In the genomic region with DNA sequence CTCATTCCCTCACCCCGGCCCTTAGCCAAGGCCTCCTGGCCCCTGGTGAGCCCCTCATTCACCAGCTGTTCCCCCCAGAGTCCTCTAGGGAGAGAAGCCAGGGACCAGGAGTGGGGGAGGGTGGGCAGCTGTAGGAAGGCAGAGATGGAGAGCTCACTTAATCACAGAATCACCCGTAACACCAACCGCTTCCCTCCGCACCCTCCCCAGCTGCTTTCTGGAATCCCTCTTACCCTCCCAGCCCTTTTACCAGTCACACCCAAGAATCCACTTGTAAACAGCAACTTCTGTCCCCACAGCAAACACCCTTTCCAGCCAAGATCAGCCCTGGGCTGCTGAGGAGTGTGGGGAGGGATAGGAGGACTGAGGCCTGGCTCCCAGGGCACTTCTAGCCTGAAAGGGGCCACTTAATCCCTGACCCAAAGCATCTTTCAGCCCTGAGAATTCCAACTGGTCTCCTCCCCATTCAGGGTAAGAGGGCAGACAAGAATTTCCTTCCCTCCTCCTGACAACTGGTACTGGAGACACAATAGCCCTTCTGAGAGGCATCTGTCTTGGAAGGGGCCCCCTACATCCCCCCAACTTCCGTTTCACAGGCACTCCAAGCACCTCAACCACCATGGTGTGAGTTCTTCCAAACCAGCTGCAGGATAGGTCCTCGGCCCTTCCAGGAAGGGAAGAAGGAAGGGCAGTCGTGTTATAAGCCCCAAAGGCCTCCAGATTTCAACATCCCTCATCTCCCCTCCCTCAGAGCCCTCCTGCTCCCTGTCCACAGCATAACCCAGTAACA, we compare ENCODE assay signal across 8 cellular contexts. TPM values are rescaled to one million over a fixed set of nuclear protein-coding genes. Genes with fewer than 3 reads are reported as not detected.
DNase-seq lines count a peak whose midpoint lies in the region; ATAC-seq and TF ChIP-seq lines count a peak whose summit lies in the region.

No MANE protein-coding gene starts in this region.

- 30% methylated on average over 2 of the region's 7 CpGs; no CpG with 5 or more reads in 1 of the 2 experiments for WGBS in mesodermal cell (ENCODE audit: insufficient coverage in 2 of 2), 2 experiments

- H3K4me1 ChIP-seq in mesodermal cell (ENCODE audit: control insufficient read depth, insufficient read depth, low read length, poor library complexity, severe bottlenecking) = peaks cover 42% of the 10 kb centered on the region
- H3K4me1 ChIP-seq in MM.1S (ENCODE audit: low read length) = peaks cover 2% of the 10 kb centered on the region; the same call in 1 of the 2 replicates

- H3F3A ChIP-seq in MM.1S (ENCODE audit: insufficient read depth, low read length) = no peaks in the 10 kb centered on the region

- H3K4me3 ChIP-seq in NB4 (ENCODE audit: low read depth, low read length) = no peak overlapping the region
- peak overlapping the region in 44 of 59 donors; percentile 2 to 57 (median 34) for H3K4me3 ChIP-seq in dorsolateral prefrontal cortex
- peak overlapping the region; percentile 3 for H3K4me3 ChIP-seq in mesodermal cell (ENCODE audit: extremely low read depth, insufficient read depth, low read length, poor library complexity, severe bottlenecking)
- H3K4me3 ChIP-seq in MM.1S (ENCODE audit: low read length) = no peak overlapping the region

- DNase-seq in NB4 (ENCODE audit: low read depth) = peak; percentile 66
- DNase-seq in dorsolateral prefrontal cortex = peak in 1 of 10 donors; percentile 30
- peak in 8 of 49 donors; percentile 26 to 56 (median 50) for DNase-seq in substantia nigra (lab: John Stamatoyannopoulos, UW)
- DNase-seq in MM.1S = no peak
- DNase-seq in NCI-H146 (lab: John Stamatoyannopoulos, UW) = no peak

- peaks cover 53% of the 10 kb centered on the region for H3K36me3 ChIP-seq in mesodermal cell (ENCODE audit: control insufficient read depth, insufficient read depth, low read length)
- no peaks in the 10 kb centered on the region for H3K36me3 ChIP-seq in MM.1S (replicated peaks; ENCODE audit: insufficient read depth, low read length)

- no peak overlapping the region for H2AFZ ChIP-seq in MM.1S (ENCODE audit: low read length)

- no peaks in the 10 kb centered on the region for H3K79me2 ChIP-seq in MM.1S (ENCODE audit: low read length)

- H3K27ac ChIP-seq in dorsolateral prefrontal cortex = peak overlapping the region in 58 of 59 donors; percentile 75 to 98 (median 94)
- H3K27ac ChIP-seq in mesodermal cell (ENCODE audit: low read depth, low read length, severe bottlenecking) = peak overlapping the region; percentile 95
- peak overlapping the region; percentile 96 for H3K27ac ChIP-seq in substantia nigra (ENCODE audit: low read depth, low read length, poor library complexity, severe bottlenecking)
- H3K27ac ChIP-seq in MM.1S (ENCODE audit: low read length) = no peak overlapping the region

- H3K9me3 ChIP-seq in mesodermal cell (ENCODE audit: control insufficient read depth, low read length) (no peaks in the 10 kb centered on the region), MM.1S (replicated peaks; ENCODE audit: insufficient read depth, low read length) (no peaks in the 10 kb centered on the region)

- no peaks in the 10 kb centered on the region for H3K9me2 ChIP-seq in MM.1S (replicated peaks; ENCODE audit: insufficient read depth, low read length)

- no peak for ATAC-seq in GM19463 (IDR thresholded peaks at IDR 0.05; ENCODE audit: unreplicated experiment)
- no peak for ATAC-seq in GM21360 (IDR thresholded peaks at IDR 0.05; ENCODE audit: unreplicated experiment)

- TF ChIP-seq CTCF in NB4 (IDR thresholded peaks at IDR 0.05; ENCODE audit: low read depth, low read length) (no peak), dorsolateral prefrontal cortex (IDR thresholded peaks at IDR 0.05 in 54 of 56, conservative IDR thresholded peaks at IDR 0.05 in 2 of 56; ENCODE audit: low read depth in 1 of 56, partially characterized antibody in 56 of 56) (no peak), MM.1S (IDR thresholded peaks at IDR 0.05; ENCODE audit: low read length) (no peak)

- no peak overlapping the region for H3K4me2 ChIP-seq in MM.1S (ENCODE audit: low read depth, low read length)

- H3K27me3 ChIP-seq in dorsolateral prefrontal cortex (no peaks in the 10 kb centered on the region), MM.1S (replicated peaks; ENCODE audit: insufficient read depth, low read length) (0 out of 2 replicates have a peak, but pooled peaks cover 3% of the 10 kb centered on the region)

- H4K20me1 ChIP-seq in MM.1S (ENCODE audit: insufficient read depth, low read length) = no peaks in the 10 kb centered on the region

- TF ChIP-seq POLR2A in NB4 (IDR thresholded peaks at IDR 0.05; ENCODE audit: extremely low read depth, insufficient read length) = no peak

- intact Hi-C loops in dorsolateral prefrontal cortex (cut with DNase I) = loop anchor here in 1 of 2 donors (2.0 kb wide), 1 partner anchor 17 kb away; no protein-coding TSS in a partner anchor

- H3K9ac ChIP-seq in MM.1S (ENCODE audit: low read length) = no peak overlapping the region

RNA-seq across cellular contexts. Expression of a gene that starts 18.6 kb away (rescaled TPM):
- 10 to 100 TPM; 17.3 to 37.7 (median 25.5) TPM for total RNA-seq in dorsolateral prefrontal cortex
- polyA plus RNA-seq in mesodermal cell (2013, experiment 1 of 2) = 32.2 TPM
- 26.3 TPM for polyA plus RNA-seq in mesodermal cell (2013, experiment 2 of 2)

RNA-seq across cellular contexts. Expression of a gene that starts 33.3 kb away (rescaled TPM):
- total RNA-seq in dorsolateral prefrontal cortex = 1 to 10 TPM; 2.4 to 8.0 (median 4.3) TPM
- polyA plus RNA-seq in mesodermal cell (2013, experiment 1 of 2) = 3.7 TPM
- 2.8 TPM for polyA plus RNA-seq in mesodermal cell (2013, experiment 2 of 2)

Comparison
In these comparisons a context has a peak if more than half of its experiments do, and no peak if none do; other contexts are left out.
1. H3K4me3 ChIP-seq: peak in dorsolateral prefrontal cortex (44 of 59) and mesodermal cell (single experiment); none in NB4 (single experiment) and MM.1S (single experiment).